1 cellular context compared by ENCODE assay signal in genomic region chr1:179030130-179030529, GRCh38.
TF ChIP-seq lines count a peak whose summit lies in the region.

No MANE protein-coding gene starts in this region.

TF ChIP-seq in HepG2, 621 proteins besides CTCF, POLR2A, EP300 and RAD21:
- TF ChIP-seq ARNT (IDR thresholded peaks at IDR 0.05) (no peak), FUBP1 (CRISPR knock-in tag; IDR thresholded peaks at IDR 0.05; ENCODE audit: borderline replicate concordance) (no peak), ZNF556 (CRISPR knock-in tag; IDR thresholded peaks at IDR 0.05; ENCODE audit: borderline replicate concordance) (no peak), SCMH1 (CRISPR knock-in tag; IDR thresholded peaks at IDR 0.05; ENCODE audit: borderline replicate concordance) (no peak)
TF ChIP-seq in HepG2: peak in this region for 0.
